11 cellular contexts compared by ENCODE assay signal in the genomic region with DNA sequence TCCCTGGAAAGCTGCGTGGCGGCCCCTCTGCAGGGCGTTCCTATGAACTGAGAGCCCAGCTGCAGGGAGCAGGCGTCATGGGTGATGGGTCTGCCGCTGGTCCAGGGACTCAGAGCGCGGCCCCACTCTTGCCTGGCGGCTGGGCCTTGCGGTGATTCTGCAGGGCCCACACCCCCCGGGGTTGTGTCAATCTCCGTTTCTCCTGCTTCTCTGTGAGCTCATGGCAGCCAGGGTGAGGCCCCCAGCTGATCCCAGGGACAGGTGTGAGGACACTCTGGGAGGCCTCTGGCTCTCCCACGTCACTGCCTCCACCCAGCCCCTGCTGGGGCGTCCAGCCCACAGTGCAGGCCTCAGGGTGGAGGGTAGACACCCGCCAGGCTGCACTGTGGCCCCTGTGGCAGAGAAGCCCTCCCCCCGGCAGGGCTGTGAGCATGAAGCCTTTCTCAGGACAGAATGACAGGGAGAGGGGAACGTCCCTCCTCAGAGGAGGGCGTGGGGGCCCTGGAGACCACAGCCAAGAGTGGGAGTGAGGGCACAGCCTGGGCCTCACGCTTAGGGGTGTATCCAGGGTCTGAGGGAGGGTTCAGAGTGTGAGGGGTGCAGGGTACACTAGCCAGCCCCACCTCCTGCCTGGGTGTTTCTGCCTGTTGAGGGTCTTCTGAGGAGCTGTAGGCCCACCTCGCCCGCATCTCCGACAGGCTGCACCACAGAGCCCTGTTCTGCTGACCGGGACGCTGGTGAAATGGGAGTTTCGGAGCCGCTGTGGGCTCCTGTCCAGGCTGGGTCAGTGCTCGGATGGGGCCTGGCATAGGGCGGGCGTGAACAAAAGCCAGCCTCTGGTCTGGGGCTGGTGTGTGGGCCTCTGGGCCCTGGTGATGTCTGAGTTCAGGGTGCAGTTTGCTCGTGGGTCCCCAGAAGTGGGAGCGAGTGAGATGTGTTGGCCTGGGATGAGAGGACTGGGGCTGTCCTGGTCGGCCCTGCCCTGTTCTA. TPM values are rescaled to one million over a fixed set of nuclear protein-coding genes. Genes with fewer than 3 reads are reported as not detected.
DNase-seq lines count a peak whose midpoint lies in the region; ATAC-seq, FAIRE-seq and TF ChIP-seq lines count a peak whose summit lies in the region.
"Had no signal": no experiment of that assay in that cellular context is flagged by ENCODE, and none has a peak within 500 bp of the region (broad histone marks: within the 10 kb centered on the region; RNA-seq: fewer than 3 reads in every experiment).

No MANE protein-coding gene starts in this region.

- TF ChIP-seq CTCF in gastroesophageal sphincter (IDR thresholded peaks at IDR 0.05), result no peak

- no peak for TF ChIP-seq POLR2A in gastroesophageal sphincter (IDR thresholded peaks at IDR 0.05)

- DNase-seq in NCI-H1417 (lab: John Stamatoyannopoulos, UW) (peak in 2 of 3 experiments; percentile 73 to 82), NCI-H1417 treated with DMSO at 0.1 percent for 48 hours (lab: John Stamatoyannopoulos, UW) (no peak), urothelium cell line (ENCODE audit: low spot score) (no peak), small intestine (no peak)
- DNase-seq: NCI-H510A had no signal

- WGBS in gastroesophageal sphincter (ENCODE audit: low coverage in 1 of 2), 2 donors, result no CpG with 5 or more reads among the region's 31 CpGs
- 89 to 92% (median 91%) methylated on average over 30 to 31 of the region's 31 CpGs for WGBS in small intestine, 3 donors

- H3K9ac ChIP-seq in subcutaneous abdominal adipose tissue (ENCODE audit: low read length in 5 of 5), result peak overlapping the region in 3 of 5 donors; percentile 23 to 74 (median 30)
- H3K9ac ChIP-seq: parathyroid adenoma had no signal

- H3K27ac ChIP-seq in gastroesophageal sphincter, result peak overlapping the region in 3 of 4 donors; percentile 50 to 66 (median 65)
- H3K27ac ChIP-seq in subcutaneous abdominal adipose tissue (ENCODE audit: low read depth, low read length), result no peak overlapping the region
- H3K27ac ChIP-seq in small intestine (ENCODE audit: low read depth in 1 of 2, low read length in 1 of 2), result no peak overlapping the region
- H3K27ac ChIP-seq: 22Rv1, hepatocyte, parathyroid adenoma had no signal

- peak; percentile 4 for ATAC-seq in gastroesophageal sphincter

- FAIRE-seq in urothelium cell line (lab: Jason Lieb, UNC), result no peak
- FAIRE-seq in small intestine (lab: Jason Lieb, UNC), result no peak

- H3K9me3 ChIP-seq in gastroesophageal sphincter (no peaks in the 10 kb centered on the region), subcutaneous abdominal adipose tissue (ENCODE audit: control insufficient read depth in 5 of 5, low read length in 5 of 5) (no peaks in the 10 kb centered on the region), small intestine (ENCODE audit: control insufficient read depth, low read depth) (no peaks in the 10 kb centered on the region)

- H3K27me3 ChIP-seq in gastroesophageal sphincter (no peaks in the 10 kb centered on the region), subcutaneous abdominal adipose tissue (ENCODE audit: control insufficient read depth in 5 of 5, insufficient read depth in 4 of 5, low read length in 5 of 5) (no peaks in the 10 kb centered on the region), small intestine (ENCODE audit: control insufficient read depth in 2 of 2, insufficient read depth in 2 of 2, low read length in 2 of 2) (no peaks in the 10 kb centered on the region)
- H3K27me3 ChIP-seq: hepatocyte had no signal

- no peak for TF ChIP-seq EP300 in gastroesophageal sphincter (IDR thresholded peaks at IDR 0.05)

- H3K4me1 ChIP-seq in gastroesophageal sphincter, result peaks cover 0 to 26% (median 11%) of the 10 kb centered on the region in 3 donors
- peaks cover 0 to 17% (median 11%) of the 10 kb centered on the region in 5 donors for H3K4me1 ChIP-seq in subcutaneous abdominal adipose tissue (ENCODE audit: control insufficient read depth in 5 of 5, insufficient read depth in 5 of 5, low read length in 5 of 5)
- no peaks in the 10 kb centered on the region for H3K4me1 ChIP-seq in small intestine (ENCODE audit: control insufficient read depth in 2 of 2, insufficient read depth in 1 of 2, low read depth in 1 of 2, low read length in 1 of 2)
- H3K4me1 ChIP-seq: parathyroid adenoma had no signal

- H3K36me3 ChIP-seq in gastroesophageal sphincter (peaks cover 0 to 64% of the 10 kb centered on the region in 2 donors), subcutaneous abdominal adipose tissue (ENCODE audit: control insufficient read depth in 5 of 5, insufficient read depth in 5 of 5, low read length in 5 of 5) (peaks cover 0 to 52% (median 30%) of the 10 kb centered on the region in 5 donors), small intestine (ENCODE audit: control insufficient read depth in 2 of 2, insufficient read depth in 2 of 2, low read length in 2 of 2) (no peaks in the 10 kb centered on the region)

- H3K4me3 ChIP-seq in gastroesophageal sphincter (no peak overlapping the region), subcutaneous abdominal adipose tissue (ENCODE audit: low read depth in 1 of 5, low read length in 5 of 5) (no peak overlapping the region), small intestine (ENCODE audit: low read depth in 1 of 2, low read length in 2 of 2) (no peak overlapping the region)
- H3K4me3 ChIP-seq: hepatocyte had no signal

RNA-seq across cellular contexts. Expression of a gene that starts 26.7 kb away (rescaled TPM):
- total RNA-seq in gastroesophageal sphincter, result 100 to 1,000 TPM; 165 to 518 (median 343) TPM
- polyA plus RNA-seq in small intestine, result 100 to 1,000 TPM in 1 of 3 donors, 10 to 100 TPM in 1, 1 to 10 TPM in 1; 8.9 to 137 (median 45.1) TPM

RNA-seq across cellular contexts. Expression of a gene that starts 28.3 kb away (rescaled TPM):
- 10 to 100 TPM; 48.0 to 83.5 (median 58.7) TPM for total RNA-seq in gastroesophageal sphincter
- 10 to 100 TPM; 28.4 to 54.9 (median 49.0) TPM for polyA plus RNA-seq in small intestine

RNA-seq across cellular contexts. Expression of a gene that starts 38.7 kb away (rescaled TPM):
- 10 to 100 TPM; 11.2 to 57.9 (median 34.2) TPM for total RNA-seq in gastroesophageal sphincter
- 1,000 to 10,000 TPM in 1 of 3 donors, 100 to 1,000 TPM in 2; 150 to 3,839 (median 623) TPM for polyA plus RNA-seq in small intestine
- total RNA-seq: M059J had no signal

RNA-seq across cellular contexts. Expression of a gene that starts 43.1 kb away (rescaled TPM):
- 1 to 10 TPM; 4.6 to 7.9 (median 5.4) TPM for total RNA-seq in gastroesophageal sphincter
- 10 to 100 TPM; 23.8 to 28.0 (median 23.9) TPM for polyA plus RNA-seq in small intestine

RNA-seq across cellular contexts. Expression of a gene that starts 49.6 kb away (rescaled TPM):
- under 1 TPM in 1 of 4 donors, not detected in 3; 0.42 TPM for total RNA-seq in gastroesophageal sphincter
- polyA plus RNA-seq in small intestine, result under 1 TPM in 1 of 3 donors, not detected in 2; 0.22 TPM
- total RNA-seq: hepatocyte, M059J had no signal

Comparison
In these comparisons a context has a peak if more than half of its experiments do, and no peak if none do; other contexts are left out.
1. DNase-seq: peak in NCI-H1417 (2 of 3); none in NCI-H1417 treated with DMSO at 0.1 percent for 48 hours (single experiment), urothelium cell line (single experiment) and small intestine (single experiment).
2. H3K27ac ChIP-seq: peak in gastroesophageal sphincter (3 of 4); none in subcutaneous abdominal adipose tissue (single experiment) and small intestine (0 of 2).